26 cellular contexts compared by ENCODE assay signal in the genomic region with DNA sequence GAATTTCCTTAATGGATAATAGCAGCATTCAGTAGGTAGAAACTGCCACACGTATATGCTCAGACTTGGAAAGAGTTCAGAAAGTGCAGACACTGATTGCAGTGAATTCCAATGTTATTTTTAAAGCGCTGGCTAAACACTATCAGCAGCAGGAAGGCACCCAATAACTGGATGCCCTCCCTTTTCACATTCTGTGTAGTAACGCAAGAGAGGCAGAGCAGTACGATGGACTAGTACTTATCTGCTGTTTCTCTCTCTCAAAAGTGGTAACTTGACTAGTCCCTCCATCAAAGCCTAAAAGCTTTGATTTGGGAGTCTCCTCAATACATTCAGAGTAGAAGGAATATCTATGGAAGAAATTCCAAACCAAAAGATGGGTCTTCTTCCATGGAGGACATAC.
DNase-seq lines count a peak whose midpoint lies in the region; ATAC-seq, FAIRE-seq and TF ChIP-seq lines count a peak whose summit lies in the region.
"Had no signal": no experiment of that assay in that cellular context is flagged by ENCODE, and none has a peak within 500 bp of the region (broad histone marks: within the 10 kb centered on the region; RNA-seq: fewer than 3 reads in every experiment).

No MANE protein-coding gene starts in this region.

- H3K9me3 ChIP-seq in PC-3 (ENCODE audit: low read length) = no peaks in the 10 kb centered on the region
- peaks cover 0 to 4% (median 0%) of the 10 kb centered on the region in 12 donors for H3K9me3 ChIP-seq in heart left ventricle
- H3K9me3 ChIP-seq in keratinocyte (ENCODE audit: control insufficient read depth, low read depth, low read length) = no peaks in the 10 kb centered on the region
- no peaks in the 10 kb centered on the region for H3K9me3 ChIP-seq in stomach

- no peaks in the 10 kb centered on the region for H3K79me2 ChIP-seq in PC-3 (ENCODE audit: low read length)
- no peaks in the 10 kb centered on the region for H3K79me2 ChIP-seq in keratinocyte (ENCODE audit: control insufficient read depth, insufficient read depth, low read length)

- H3K27ac ChIP-seq in PC-3 (ENCODE audit: low read length) = no peak overlapping the region
- peak overlapping the region in 6 of 12 donors; percentile 29 to 62 (median 48) for H3K27ac ChIP-seq in heart left ventricle
- no peak overlapping the region for H3K27ac ChIP-seq in keratinocyte (ENCODE audit: control insufficient read depth, insufficient read depth, low read length)
- no peak overlapping the region for H3K27ac ChIP-seq in stomach

- H3K4me3 ChIP-seq in PC-3 (ENCODE audit: low read length) (no peak overlapping the region), heart left ventricle (no peak overlapping the region), keratinocyte (ENCODE audit: control insufficient read depth in 2 of 3, extremely low read depth in 1 of 3, insufficient read depth in 2 of 3, low read depth in 1 of 3, low read length in 3 of 3) (no peak overlapping the region), stomach (no peak overlapping the region)
- H3K4me3 ChIP-seq: GM12878, GM23338, K562 had no signal

- ATAC-seq in PC-3 = no peak
- ATAC-seq in SK-N-SH treated with all-trans-retinoic acid at 6 μM for 48 hours = peak; percentile 72
- peak; percentile 92 to 95 (median 94) for ATAC-seq in heart left ventricle
- ATAC-seq: GM12878, GM23338, K562 had no signal

- intact Hi-C loops in PC-3 (cut with micrococcal nuclease) (no loop called here), heart left ventricle (cut with DNase I) (no loop called here), stomach (cut with DNase I; ENCODE audit: low total_unique reads) (no loop called here)

- no peaks in the 10 kb centered on the region for H4K20me1 ChIP-seq in PC-3 (ENCODE audit: low read length)
- H4K20me1 ChIP-seq in keratinocyte (ENCODE audit: control insufficient read depth, extremely low read depth, insufficient read depth, low read length) = no peaks in the 10 kb centered on the region

- dilution Hi-C loops in keratinocyte (cut with MboI; ENCODE audit: extremely low pct_ligation_motif_present, low sequenced_read_pairs) = no loop called here

- CTCF ChIA-PET in PC-3 (lab: Charles Lee) = no interaction called here

- no peak for TF ChIP-seq CTCF in PC-3 (conservative IDR thresholded peaks at IDR 0.05; ENCODE audit: low read depth, low read length)
- TF ChIP-seq CTCF in heart left ventricle (IDR thresholded peaks at IDR 0.05) = no peak
- no peak for TF ChIP-seq CTCF in keratinocyte (optimal IDR thresholded peaks at IDR 0.05 in 1 of 3, IDR thresholded peaks at IDR 0.05 in 1 of 3, conservative IDR thresholded peaks at IDR 0.05 in 1 of 3; ENCODE audit: extremely low read depth in 1 of 3, insufficient read depth in 2 of 3, low read length in 3 of 3)
- no peak for TF ChIP-seq CTCF in stomach (IDR thresholded peaks at IDR 0.05)

- 8 to 17% (median 10%) methylated on average over 4 of the region's 4 CpGs for WGBS in heart left ventricle, 4 donors
- WGBS in stomach, 5 donors = 16 to 27% (median 22%) methylated on average over 4 of the region's 4 CpGs

- H3K4me2 ChIP-seq in PC-3 (ENCODE audit: low read length) = no peak overlapping the region
- no peak overlapping the region for H3K4me2 ChIP-seq in keratinocyte (ENCODE audit: control insufficient read depth, extremely low read depth, insufficient read depth, low read depth, low read length)
- H3K4me2 ChIP-seq: GM23338 had no signal

- BruUV-seq in PC-3 (replicated peaks; lab: Mats Ljungman, UMichigan) = no TSS peak

- DNase-seq in PC-3 (no peak), heart left ventricle (peak in 1 of 5 donors; percentile 6), keratinocyte (ENCODE audit: low read depth, low spot score) (no peak), activated gamma-delta T cell treated with Interleukin-2 at 50 U/mL for 16 hours (no peak), stomach (no peak)
- DNase-seq in stimulated activated CD4-positive, alpha-beta T cell treated with anti-CD3 and anti-CD28 coated beads, Interleukin-4, amount 100 ng/mL, for 1 hour = no peak
- no peak for DNase-seq in stimulated activated CD4-positive, alpha-beta T cell treated with anti-CD3 and anti-CD28 coated beads, Interleukin-2, amount 100 ng/mL, for 48 hours
- DNase-seq: C1 segment of cervical spinal cord; CD4-positive, alpha-beta memory T cell; COR-L47; H9; Kasumi-1; MV-4-11; NCI-H1105; NCI-H1436 treated with DMSO at 0.1 percent for 48 hours; NCI-H1930; NCI-H2107; NCI-H446; NCI-H524 treated with DMSO at 0.1 percent for 48 hours; NCI-H774; SHP77 had no signal

- TF ChIP-seq POLR2A in heart left ventricle (IDR thresholded peaks at IDR 0.05) (no peak), stomach (IDR thresholded peaks at IDR 0.05) (no peak)

- H3K27me3 ChIP-seq in PC-3 (ENCODE audit: low read length) = no peaks in the 10 kb centered on the region
- H3K27me3 ChIP-seq in heart left ventricle = no peaks in the 10 kb centered on the region
- no peaks in the 10 kb centered on the region for H3K27me3 ChIP-seq in keratinocyte (ENCODE audit: control insufficient read depth, extremely low read depth, insufficient read depth, low read length)
- H3K27me3 ChIP-seq in stomach = no peaks in the 10 kb centered on the region

- no peaks in the 10 kb centered on the region for H3K36me3 ChIP-seq in PC-3 (ENCODE audit: low read depth, low read length)
- no peaks in the 10 kb centered on the region for H3K36me3 ChIP-seq in heart left ventricle
- no peaks in the 10 kb centered on the region for H3K36me3 ChIP-seq in keratinocyte (ENCODE audit: control insufficient read depth in 2 of 2, extremely low read depth in 1 of 2, insufficient read depth in 2 of 2, low read length in 2 of 2)
- no peaks in the 10 kb centered on the region for H3K36me3 ChIP-seq in stomach

- H3K9me2 ChIP-seq in PC-3 (replicated peaks; ENCODE audit: low read length) = no peaks in the 10 kb centered on the region

- TF ChIP-seq EP300 in stomach (IDR thresholded peaks at IDR 0.05) = no peak

- H2AFZ ChIP-seq in PC-3 (ENCODE audit: low read length) (0 out of 2 replicates have a peak overlapping the region, but pooled peaks have one; percentile 14), keratinocyte (ENCODE audit: control insufficient read depth, low read length) (no peak overlapping the region)
- H2AFZ ChIP-seq: GM23338 had no signal

- POLR2A ChIA-PET in PC-3 (lab: Charles Lee; ENCODE audit: unreplicated experiment) = no interaction called here

- H3K9ac ChIP-seq in PC-3 (ENCODE audit: low read length) = no peak overlapping the region
- H3K9ac ChIP-seq in keratinocyte (ENCODE audit: control insufficient read depth, extremely low read depth, insufficient read depth, low read length) = no peak overlapping the region

- FAIRE-seq in keratinocyte (lab: Jason Lieb, UNC) = peak; percentile 56
- FAIRE-seq: G401.6, GM12878, K562 had no signal

- H3F3A ChIP-seq in PC-3 (ENCODE audit: low read length, unreplicated experiment) = no peaks in the 10 kb centered on the region

- H3K4me1 ChIP-seq in PC-3 (ENCODE audit: insufficient read depth, low read length) (peaks cover 10% of the 10 kb centered on the region; the same call in 1 of the 2 replicates), heart left ventricle (peaks cover 0 to 11% (median 0%) of the 10 kb centered on the region in 12 donors), keratinocyte (ENCODE audit: control insufficient read depth, extremely low read depth, insufficient read depth, low read length) (no peaks in the 10 kb centered on the region), stomach (peaks cover 0 to 6% (median 0%) of the 10 kb centered on the region in 4 donors)

- no peaks in the 10 kb centered on the region for H3K9me1 ChIP-seq in keratinocyte (ENCODE audit: control insufficient read depth, extremely low read depth, insufficient read depth, low read length)

TF ChIP-seq in SK-N-SH treated with all-trans-retinoic acid at 6 μM for 48 hours, 23 proteins besides CTCF, POLR2A, EP300 and RAD21:
- TF ChIP-seq ISL1 (CRISPR knock-in tag; IDR thresholded peaks at IDR 0.05) (peak; percentile 38; the same call in 1 of the 2 replicates), ZFP3 (CRISPR knock-in tag; IDR thresholded peaks at IDR 0.05) (no peak), PPARA (CRISPR knock-in tag; IDR thresholded peaks at IDR 0.05; ENCODE audit: borderline replicate concordance) (no peak)
